8 cellular contexts compared by ENCODE assay signal in the genomic region with DNA sequence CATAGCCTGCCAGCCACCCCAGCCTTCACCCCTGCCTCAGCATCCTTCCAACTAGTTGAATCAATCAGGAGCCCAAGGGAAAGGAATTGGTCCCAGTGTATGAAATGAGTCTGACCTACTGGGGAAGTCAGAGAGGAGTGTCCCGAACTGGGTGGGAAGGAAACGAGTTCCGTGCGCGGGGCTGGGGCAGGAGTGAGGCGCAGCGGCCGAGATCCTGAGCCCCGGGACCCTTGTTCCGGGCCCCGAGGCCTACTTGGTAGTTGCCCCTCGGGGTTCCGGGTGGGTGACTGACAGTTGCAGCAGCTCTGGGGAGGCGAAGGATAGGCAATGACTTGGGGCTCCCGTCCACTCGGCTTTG. TPM values are rescaled to one million over a fixed set of nuclear protein-coding genes. Genes with fewer than 3 reads are reported as not detected.
DNase-seq lines count a peak whose midpoint lies in the region; ATAC-seq and TF ChIP-seq lines count a peak whose summit lies in the region.

No MANE protein-coding gene starts in this region.

- H3K9me3 ChIP-seq in DOHH2 (ENCODE audit: control insufficient read depth, insufficient read depth, low read length) (no peaks in the 10 kb centered on the region), Peyer's patch (no peaks in the 10 kb centered on the region), fibroblast of lung (ENCODE audit: control insufficient read depth, insufficient read depth, low read depth, low read length) (no peaks in the 10 kb centered on the region), psoas muscle (no peaks in the 10 kb centered on the region)

- peaks cover 34% of the 10 kb centered on the region for H3K4me1 ChIP-seq in DOHH2 (ENCODE audit: control insufficient read depth, low read length)
- peaks cover 0 to 11% (median 4%) of the 10 kb centered on the region in 4 donors for H3K4me1 ChIP-seq in Peyer's patch
- no peaks in the 10 kb centered on the region for H3K4me1 ChIP-seq in fibroblast of lung (ENCODE audit: control insufficient read depth, extremely low read depth, insufficient read depth, low read length)
- H3K4me1 ChIP-seq in psoas muscle, result peaks cover 56% of the 10 kb centered on the region

- TF ChIP-seq CTCF in DOHH2 (IDR thresholded peaks at IDR 0.05; ENCODE audit: low read depth, low read length, poor library complexity, severe bottlenecking) (no peak), Peyer's patch (IDR thresholded peaks at IDR 0.05) (no peak), fibroblast of lung (conservative IDR thresholded peaks at IDR 0.05 in 1 of 2, IDR thresholded peaks at IDR 0.05 in 1 of 2; ENCODE audit: low read depth in 1 of 2, low read length in 2 of 2) (no peak), psoas muscle (IDR thresholded peaks at IDR 0.05) (no peak)

- H3K4me3 ChIP-seq in DOHH2 (ENCODE audit: low read length), result peak overlapping the region; percentile 89
- peak overlapping the region; percentile 84 to 98 (median 88) for H3K4me3 ChIP-seq in Peyer's patch
- peak overlapping the region in 1 of 4 experiments; percentile 80 for H3K4me3 ChIP-seq in fibroblast of lung (replicated peaks in 1 of 4; ENCODE audit: control extremely low read depth in 1 of 4, insufficient read depth in 1 of 4, low read depth in 3 of 4, low read length in 4 of 4)
- peak overlapping the region; percentile 97 for H3K4me3 ChIP-seq in psoas muscle

- TF ChIP-seq POLR2A in Peyer's patch (IDR thresholded peaks at IDR 0.05) (no peak), GM18505 (IDR thresholded peaks at IDR 0.05; ENCODE audit: borderline replicate concordance, extremely low read depth, insufficient read depth, insufficient read length) (no peak)

- 60 to 69% (median 65%) methylated on average over 16 of the region's 16 CpGs for WGBS in psoas muscle, 3 donors

- H4K20me1 ChIP-seq in DOHH2 (ENCODE audit: control insufficient read depth, insufficient read depth, low read depth, low read length) (no peaks in the 10 kb centered on the region), fibroblast of lung (ENCODE audit: control insufficient read depth, extremely low read depth, insufficient read depth, low read length) (no peaks in the 10 kb centered on the region)

- H3K79me2 ChIP-seq in DOHH2 (ENCODE audit: control insufficient read depth, low read length), result peaks cover 37% of the 10 kb centered on the region
- peaks cover 4% of the 10 kb centered on the region for H3K79me2 ChIP-seq in fibroblast of lung (ENCODE audit: control insufficient read depth, insufficient read depth, low read length)

- peak overlapping the region; percentile 18 for H2AFZ ChIP-seq in fibroblast of lung (ENCODE audit: low read length)

- peak overlapping the region; percentile 93 for H3K27ac ChIP-seq in DOHH2 (ENCODE audit: low read depth, low read length)
- peak overlapping the region; percentile 92 to 96 (median 94) for H3K27ac ChIP-seq in Peyer's patch
- peak overlapping the region; percentile 38 for H3K27ac ChIP-seq in fibroblast of lung (ENCODE audit: insufficient read depth, low read length)
- H3K27ac ChIP-seq in psoas muscle, result peak overlapping the region; percentile 99

- peak overlapping the region; percentile 69 for H3K4me2 ChIP-seq in DOHH2 (ENCODE audit: low read length)
- no peak overlapping the region for H3K4me2 ChIP-seq in fibroblast of lung (ENCODE audit: extremely low read depth, insufficient read depth, low read length)

- peak; percentile 1 to 18 (median 10) for ATAC-seq in psoas muscle
- no peak for ATAC-seq in GM21528 (IDR thresholded peaks at IDR 0.05; ENCODE audit: low FRiP score, unreplicated experiment)
- no peak for ATAC-seq in GM18505 (IDR thresholded peaks at IDR 0.05; ENCODE audit: unreplicated experiment)

- H3K36me3 ChIP-seq in DOHH2 (ENCODE audit: control insufficient read depth, low read length), result peaks cover 23% of the 10 kb centered on the region
- H3K36me3 ChIP-seq in Peyer's patch, result no peaks in the 10 kb centered on the region
- H3K36me3 ChIP-seq in fibroblast of lung (ENCODE audit: control insufficient read depth, insufficient read depth, low read length), result no peaks in the 10 kb centered on the region
- no peaks in the 10 kb centered on the region for H3K36me3 ChIP-seq in psoas muscle (ENCODE audit: insufficient read depth in 1 of 2, low read depth in 1 of 2)

- H3F3A ChIP-seq in DOHH2 (ENCODE audit: control insufficient read depth, insufficient read depth), result peaks cover 9% of the 10 kb centered on the region; the same call in 1 of the 2 replicates

- peak overlapping the region; percentile 76 for H3K9ac ChIP-seq in fibroblast of lung (ENCODE audit: insufficient read depth, low read length)

- no peaks in the 10 kb centered on the region for H3K9me2 ChIP-seq in DOHH2 (replicated peaks; ENCODE audit: control insufficient read depth, low read length)

- intact Hi-C loops in psoas muscle (cut with DNase I), result loop anchor here in 1 of 2 donors (5.0 kb wide), 2 partner anchors 204 to 281 kb away; no protein-coding TSS in a partner anchor

- DNase-seq in Peyer's patch (peak in 1 of 3 donors; percentile 55), fibroblast of lung (ENCODE audit: low read depth in 2 of 2) (no peak), psoas muscle (no peak), NCI-H1105 (lab: John Stamatoyannopoulos, UW) (no peak), mesenteric fat pad (ENCODE audit: low spot score) (no peak)

- H3K27me3 ChIP-seq in DOHH2 (ENCODE audit: control insufficient read depth, low read length) (no peaks in the 10 kb centered on the region), Peyer's patch (no peaks in the 10 kb centered on the region), fibroblast of lung (ENCODE audit: control insufficient read depth, insufficient read depth, low read length) (no peaks in the 10 kb centered on the region), psoas muscle (ENCODE audit: insufficient read depth in 3 of 3, low read length in 2 of 3) (no peaks in the 10 kb centered on the region)

RNA-seq across cellular contexts. Expression of a gene that starts 1.1 kb away (rescaled TPM):
- total RNA-seq in Peyer's patch (10 to 100 TPM; 21.8 to 39.6 (median 25.4) TPM), fibroblast of lung (11.0 and 11.9 TPM in 2 replicates), psoas muscle (10 to 100 TPM; 16.4 to 32.7 (median 23.5) TPM), mesenteric fat pad (12.2 TPM)
- polyA plus RNA-seq in fibroblast of lung (4.0 TPM in 2 replicates), psoas muscle (10 to 100 TPM in 2 of 3 donors, 1 to 10 TPM in 1; 4.2 to 23.2 (median 14.0) TPM)
- polyA plus RNA-seq in fibroblast of lung (2012), result 3.2 and 3.6 TPM in 2 replicates
- polyA minus RNA-seq in fibroblast of lung (ENCODE audit: low replicate concordance), result 1.7 and 2.9 TPM in 2 replicates

Comparison
In these comparisons a context has a peak if more than half of its experiments do, and no peak if none do; other contexts are left out.
1. H3K27ac ChIP-seq: peak in every context shown above with its lines; median percentile 99 in psoas muscle; 94 in Peyer's patch; 93 in DOHH2; 38 in fibroblast of lung.
2. ATAC-seq: peak in psoas muscle (4 of 4); none in GM21528 (single experiment) and GM18505 (single experiment).